9 cellular contexts compared by ENCODE assay signal in the genomic region with DNA sequence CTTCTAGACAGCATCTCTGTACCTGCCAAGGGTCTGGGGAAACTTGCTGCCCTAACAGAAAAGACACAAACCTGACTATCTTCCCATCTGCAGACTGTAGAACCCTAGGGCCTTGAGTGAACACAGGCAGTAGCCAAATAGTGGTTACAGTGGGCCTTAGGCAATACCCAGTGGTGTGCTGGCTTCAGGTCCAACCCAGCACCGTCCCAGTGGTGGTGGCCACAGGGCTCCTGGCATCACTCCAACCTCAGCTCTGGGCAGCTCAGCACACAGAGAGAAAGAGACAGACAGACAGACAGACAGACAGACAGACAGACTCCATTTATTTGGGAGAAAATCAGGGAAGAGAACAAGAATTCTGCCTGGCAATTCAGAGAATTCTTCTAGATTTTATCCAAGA. TPM values are rescaled to one million over a fixed set of nuclear protein-coding genes. Genes with fewer than 3 reads are reported as not detected.
"Had no signal": no experiment of that assay in that cellular context is flagged by ENCODE, and none has a peak within 500 bp of the region (broad histone marks: within the 10 kb centered on the region; RNA-seq: fewer than 3 reads in every experiment).

No MANE protein-coding gene starts in this region.

- H2AFZ ChIP-seq: GM23338 had no signal

- H3K27ac ChIP-seq: HL-60 had no signal

- H3K4me3 ChIP-seq: GM23338, K562 had no signal

- DNase-seq: H9, HCEC 1CT, IMR-90 had no signal

- H3K4me2 ChIP-seq: GM23338 had no signal

- FAIRE-seq: H1, H54, K562 had no signal

- ATAC-seq: GM23338, K562 had no signal

RNA-seq across cellular contexts. Expression of a gene that starts 29.3 kb away (rescaled TPM):
- total RNA-seq: GM23338, H1, H9, HT1080, IMR-90, K562 had no signal
- polyA plus RNA-seq: GM23338, H1, IMR-90, K562 had no signal
